In the genomic region with DNA sequence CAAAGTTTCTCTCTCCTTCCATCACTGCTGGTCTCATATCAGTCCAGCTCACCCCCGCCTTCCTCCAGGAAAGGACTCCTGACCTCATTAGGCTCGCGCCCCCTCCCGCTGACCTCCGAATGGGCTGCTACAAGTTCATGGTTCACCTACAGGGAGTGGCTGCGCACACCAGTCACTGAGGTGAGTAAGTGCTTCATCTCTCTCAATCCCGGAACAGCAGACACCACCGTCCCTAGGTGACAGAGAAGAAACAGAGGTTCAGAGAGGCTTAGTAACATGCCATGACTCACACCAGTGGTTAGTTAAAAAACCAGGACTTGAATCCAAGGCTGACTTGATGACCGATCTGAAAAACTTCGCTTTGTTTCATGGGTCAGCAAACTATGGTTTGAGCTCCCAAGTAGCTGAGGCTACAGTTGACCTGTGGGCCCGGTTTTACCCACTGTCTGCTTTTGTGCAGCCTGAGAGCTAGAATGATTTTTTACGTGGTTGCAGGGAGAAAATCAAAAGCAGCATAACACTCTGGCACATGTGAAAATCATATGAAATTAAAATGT, we compare ENCODE assay signal across 1 cellular context.
TF ChIP-seq lines count a peak whose summit lies in the region.

No MANE protein-coding gene starts in this region.

TF ChIP-seq in K562, 482 proteins besides CTCF, POLR2A, EP300 and RAD21 (continued from another document and continues in another):
- TF ChIP-seq ZBTB49 (CRISPR knock-in tag; IDR thresholded peaks at IDR 0.05; ENCODE audit: borderline replicate concordance) (no peak), SMAD4 (CRISPR knock-in tag; conservative IDR thresholded peaks at IDR 0.05) (no peak), ESRRA (IDR thresholded peaks at IDR 0.05; ENCODE audit: borderline replicate concordance, low read depth) (peak; percentile 58; the same call in 1 of the 2 replicates), IRF2 (CRISPR knock-in tag; IDR thresholded peaks at IDR 0.05) (no peak), NCOA1 (IDR thresholded peaks at IDR 0.05; ENCODE audit: low read depth) (no peak), MCM7 (IDR thresholded peaks at IDR 0.05) (no peak), NCOA2 (IDR thresholded peaks at IDR 0.05; ENCODE audit: partially characterized antibody in 2 of 2) (no peak), MAZ (CRISPR knock-in tag; conservative IDR thresholded peaks at IDR 0.05 in 1 of 2, IDR thresholded peaks at IDR 0.05 in 1 of 2) (peak in 1 of 2 experiments; percentile 55; a peak in 1 of 4 replicates), TSC22D4 (tag; IDR thresholded peaks at IDR 0.05) (no peak), MCM2 (IDR thresholded peaks at IDR 0.05; ENCODE audit: low read depth) (no peak), HIVEP1 (CRISPR knock-in tag; IDR thresholded peaks at IDR 0.05) (no peak), ZNF311 (CRISPR knock-in tag; IDR thresholded peaks at IDR 0.05) (peak; percentile 58; the same call in 1 of the 2 replicates), ARID3B (CRISPR knock-in tag; IDR thresholded peaks at IDR 0.05; ENCODE audit: borderline replicate concordance) (no peak), ZNF324 (CRISPR knock-in tag; IDR thresholded peaks at IDR 0.05) (no peak), CTBP1 (IDR thresholded peaks at IDR 0.05; ENCODE audit: borderline replicate concordance) (peak; percentile 71), DPF2 (IDR thresholded peaks at IDR 0.05) (peak; percentile 63; the same call in 1 of the 2 replicates), NELFE (IDR thresholded peaks at IDR 0.05; ENCODE audit: insufficient read depth, insufficient read length) (no peak), BDP1 (IDR thresholded peaks at IDR 0.05; ENCODE audit: insufficient read depth, insufficient read length) (no peak), ZBED1 (IDR thresholded peaks at IDR 0.05) (no peak), USF2 (CRISPR knock-in tag; IDR thresholded peaks at IDR 0.05) (no peak), SMARCC2 (IDR thresholded peaks at IDR 0.05; ENCODE audit: low read depth) (no peak), ESRRB (CRISPR knock-in tag; IDR thresholded peaks at IDR 0.05; ENCODE audit: borderline replicate concordance) (no peak), POLR2B (IDR thresholded peaks at IDR 0.05; ENCODE audit: low read depth, partially characterized antibody) (no peak), SFPQ (IDR thresholded peaks at IDR 0.05; ENCODE audit: low read depth, low read length) (no peak), KDM2B (CRISPR knock-in tag; IDR thresholded peaks at IDR 0.05) (no peak), ZNF583 (CRISPR knock-in tag; IDR thresholded peaks at IDR 0.05) (no peak), ZNF280B (CRISPR knock-in tag; IDR thresholded peaks at IDR 0.05) (no peak), ZNF436 (CRISPR knock-in tag; IDR thresholded peaks at IDR 0.05) (no peak), IFI16 (CRISPR knock-in tag; IDR thresholded peaks at IDR 0.05) (no peak), ZNF197 (CRISPR knock-in tag; IDR thresholded peaks at IDR 0.05; ENCODE audit: low read depth) (no peak), JUND (IDR thresholded peaks at IDR 0.05; ENCODE audit: borderline replicate concordance, low read depth, low read length) (peak; percentile 45; the same call in 1 of the 2 replicates), JUND (tag; IDR thresholded peaks at IDR 0.05; ENCODE audit: borderline replicate concordance, low read depth, low read length) (peak; percentile 81; the same call in 2 of the 3 replicates), HDGF (IDR thresholded peaks at IDR 0.05) (0 out of 2 replicates have a peak, but pooled peaks have one; percentile 61), NR1H2 (CRISPR knock-in tag; IDR thresholded peaks at IDR 0.05) (no peak), NFIX (CRISPR knock-in tag; IDR thresholded peaks at IDR 0.05; ENCODE audit: low read depth) (no peak), CREM (IDR thresholded peaks at IDR 0.05; ENCODE audit: low read depth) (no peak), KDM4B (IDR thresholded peaks at IDR 0.05; ENCODE audit: borderline replicate concordance in 2 of 2, low read depth in 1 of 2) (no peak), CBFA2T3 (IDR thresholded peaks at IDR 0.05) (no peak; the same call in 1 of the 2 replicates), RUNX1 (IDR thresholded peaks at IDR 0.05; ENCODE audit: low read depth) (no peak), ZNF717 (CRISPR knock-in tag; IDR thresholded peaks at IDR 0.05) (no peak), ZBTB7A (IDR thresholded peaks at IDR 0.05; ENCODE audit: borderline replicate concordance, control insufficient read depth, low read depth, low read length) (peak; percentile 85; the same call in 1 of the 2 replicates), ZNF146 (CRISPR knock-in tag; IDR thresholded peaks at IDR 0.05; ENCODE audit: unreplicated experiment) (no peak), ZNF668 (CRISPR knock-in tag; IDR thresholded peaks at IDR 0.05) (no peak), ADNP (tag; IDR thresholded peaks at IDR 0.05) (peak; percentile 65), FOS (IDR thresholded peaks at IDR 0.05; ENCODE audit: extremely low read depth, insufficient read length) (no peak), BACH1 (tag; IDR thresholded peaks at IDR 0.05) (no peak), SMARCA5 (IDR thresholded peaks at IDR 0.05) (peak; percentile 59; the same call in 1 of the 2 replicates)
- TF ChIP-seq, protein P1, sequence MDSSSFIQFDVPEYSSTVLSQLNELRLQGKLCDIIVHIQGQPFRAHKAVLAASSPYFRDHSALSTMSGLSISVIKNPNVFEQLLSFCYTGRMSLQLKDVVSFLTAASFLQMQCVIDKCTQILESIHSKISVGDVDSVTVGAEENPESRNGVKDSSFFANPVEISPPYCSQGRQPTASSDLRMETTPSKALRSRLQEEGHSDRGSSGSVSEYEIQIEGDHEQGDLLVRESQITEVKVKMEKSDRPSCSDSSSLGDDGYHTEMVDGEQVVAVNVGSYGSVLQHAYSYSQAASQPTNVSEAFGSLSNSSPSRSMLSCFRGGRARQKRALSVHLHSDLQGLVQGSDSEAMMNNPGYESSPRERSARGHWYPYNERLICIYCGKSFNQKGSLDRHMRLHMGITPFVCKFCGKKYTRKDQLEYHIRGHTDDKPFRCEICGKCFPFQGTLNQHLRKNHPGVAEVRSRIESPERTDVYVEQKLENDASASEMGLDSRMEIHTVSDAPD (CRISPR knock-in tag; IDR thresholded peaks at IDR 0.05) = no peak
- TF ChIP-seq, protein P2, sequence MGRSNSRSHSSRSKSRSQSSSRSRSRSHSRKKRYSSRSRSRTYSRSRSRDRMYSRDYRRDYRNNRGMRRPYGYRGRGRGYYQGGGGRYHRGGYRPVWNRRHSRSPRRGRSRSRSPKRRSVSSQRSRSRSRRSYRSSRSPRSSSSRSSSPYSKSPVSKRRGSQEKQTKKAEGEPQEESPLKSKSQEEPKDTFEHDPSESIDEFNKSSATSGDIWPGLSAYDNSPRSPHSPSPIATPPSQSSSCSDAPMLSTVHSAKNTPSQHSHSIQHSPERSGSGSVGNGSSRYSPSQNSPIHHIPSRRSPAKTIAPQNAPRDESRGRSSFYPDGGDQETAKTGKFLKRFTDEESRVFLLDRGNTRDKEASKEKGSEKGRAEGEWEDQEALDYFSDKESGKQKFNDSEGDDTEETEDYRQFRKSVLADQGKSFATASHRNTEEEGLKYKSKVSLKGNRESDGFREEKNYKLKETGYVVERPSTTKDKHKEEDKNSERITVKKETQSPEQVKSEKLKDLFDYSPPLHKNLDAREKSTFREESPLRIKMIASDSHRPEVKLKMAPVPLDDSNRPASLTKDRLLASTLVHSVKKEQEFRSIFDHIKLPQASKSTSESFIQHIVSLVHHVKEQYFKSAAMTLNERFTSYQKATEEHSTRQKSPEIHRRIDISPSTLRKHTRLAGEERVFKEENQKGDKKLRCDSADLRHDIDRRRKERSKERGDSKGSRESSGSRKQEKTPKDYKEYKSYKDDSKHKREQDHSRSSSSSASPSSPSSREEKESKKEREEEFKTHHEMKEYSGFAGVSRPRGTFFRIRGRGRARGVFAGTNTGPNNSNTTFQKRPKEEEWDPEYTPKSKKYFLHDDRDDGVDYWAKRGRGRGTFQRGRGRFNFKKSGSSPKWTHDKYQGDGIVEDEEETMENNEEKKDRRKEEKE (IDR thresholded peaks at IDR 0.05; ENCODE audit: borderline replicate concordance in 1 of 2, control insufficient read depth in 1 of 2, low read depth in 2 of 2, low read length in 1 of 2) = no peak
- TF ChIP-seq, protein P3, sequence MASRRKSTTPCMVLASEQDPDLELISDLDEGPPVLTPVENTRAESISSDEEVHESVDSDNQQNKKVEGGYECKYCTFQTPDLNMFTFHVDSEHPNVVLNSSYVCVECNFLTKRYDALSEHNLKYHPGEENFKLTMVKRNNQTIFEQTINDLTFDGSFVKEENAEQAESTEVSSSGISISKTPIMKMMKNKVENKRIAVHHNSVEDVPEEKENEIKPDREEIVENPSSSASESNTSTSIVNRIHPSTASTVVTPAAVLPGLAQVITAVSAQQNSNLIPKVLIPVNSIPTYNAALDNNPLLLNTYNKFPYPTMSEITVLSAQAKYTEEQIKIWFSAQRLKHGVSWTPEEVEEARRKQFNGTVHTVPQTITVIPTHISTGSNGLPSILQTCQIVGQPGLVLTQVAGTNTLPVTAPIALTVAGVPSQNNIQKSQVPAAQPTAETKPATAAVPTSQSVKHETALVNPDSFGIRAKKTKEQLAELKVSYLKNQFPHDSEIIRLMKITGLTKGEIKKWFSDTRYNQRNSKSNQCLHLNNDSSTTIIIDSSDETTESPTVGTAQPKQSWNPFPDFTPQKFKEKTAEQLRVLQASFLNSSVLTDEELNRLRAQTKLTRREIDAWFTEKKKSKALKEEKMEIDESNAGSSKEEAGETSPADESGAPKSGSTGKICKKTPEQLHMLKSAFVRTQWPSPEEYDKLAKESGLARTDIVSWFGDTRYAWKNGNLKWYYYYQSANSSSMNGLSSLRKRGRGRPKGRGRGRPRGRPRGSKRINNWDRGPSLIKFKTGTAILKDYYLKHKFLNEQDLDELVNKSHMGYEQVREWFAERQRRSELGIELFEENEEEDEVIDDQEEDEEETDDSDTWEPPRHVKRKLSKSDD (conservative IDR thresholded peaks at IDR 0.05; ENCODE audit: low read length) = no peak
- TF ChIP-seq, protein P4, sequence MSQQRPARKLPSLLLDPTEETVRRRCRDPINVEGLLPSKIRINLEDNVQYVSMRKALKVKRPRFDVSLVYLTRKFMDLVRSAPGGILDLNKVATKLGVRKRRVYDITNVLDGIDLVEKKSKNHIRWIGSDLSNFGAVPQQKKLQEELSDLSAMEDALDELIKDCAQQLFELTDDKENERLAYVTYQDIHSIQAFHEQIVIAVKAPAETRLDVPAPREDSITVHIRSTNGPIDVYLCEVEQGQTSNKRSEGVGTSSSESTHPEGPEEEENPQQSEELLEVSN (IDR thresholded peaks at IDR 0.05; ENCODE audit: borderline replicate concordance in 1 of 2, extremely low read depth in 1 of 2, insufficient read depth in 1 of 2, insufficient read length in 1 of 2, low read depth in 1 of 2, low read length in 1 of 2, poor library complexity in 1 of 2, severe bottlenecking in 1 of 2) = no peak
